In the genomic region with DNA sequence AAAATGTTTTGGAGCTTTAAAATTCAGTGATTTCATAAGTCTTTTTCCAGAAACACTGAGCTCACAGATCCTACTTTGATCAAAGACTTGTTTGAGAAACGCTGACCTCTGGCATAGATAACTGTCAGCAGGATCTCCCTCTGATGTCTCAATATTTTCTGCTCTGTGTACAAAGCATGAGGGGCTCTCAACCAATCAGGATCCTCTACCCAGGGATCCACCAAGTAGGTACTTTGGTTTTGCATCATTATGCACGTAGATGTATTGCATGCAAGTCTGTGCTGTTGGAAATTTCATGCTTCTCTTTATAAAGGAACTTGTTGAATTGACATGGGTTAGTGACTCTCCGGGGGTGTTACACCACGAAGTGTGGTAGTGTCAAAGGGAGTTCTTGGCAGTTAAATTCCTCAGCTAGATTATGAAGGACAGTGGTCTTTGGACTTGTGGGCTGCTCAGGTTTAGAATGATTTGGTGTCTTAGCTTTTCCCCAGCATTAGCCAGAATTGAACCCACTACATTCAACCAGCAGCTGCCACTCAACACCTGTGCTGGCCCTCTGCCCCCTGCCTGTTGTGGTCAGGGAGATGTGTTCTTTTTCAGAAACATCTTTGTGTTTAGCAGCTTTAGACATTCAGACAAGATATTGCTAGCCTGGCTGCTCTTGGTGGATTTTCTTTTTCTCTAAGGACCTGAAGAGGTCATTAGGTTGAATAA, we compare ENCODE assay signal across 1 cellular context.
TF ChIP-seq lines count a peak whose summit lies in the region.

No MANE protein-coding gene starts in this region.

TF ChIP-seq in HepG2, 621 proteins besides CTCF, POLR2A, EP300 and RAD21 (continued from another document and continues in another):
- TF ChIP-seq, protein P1, sequence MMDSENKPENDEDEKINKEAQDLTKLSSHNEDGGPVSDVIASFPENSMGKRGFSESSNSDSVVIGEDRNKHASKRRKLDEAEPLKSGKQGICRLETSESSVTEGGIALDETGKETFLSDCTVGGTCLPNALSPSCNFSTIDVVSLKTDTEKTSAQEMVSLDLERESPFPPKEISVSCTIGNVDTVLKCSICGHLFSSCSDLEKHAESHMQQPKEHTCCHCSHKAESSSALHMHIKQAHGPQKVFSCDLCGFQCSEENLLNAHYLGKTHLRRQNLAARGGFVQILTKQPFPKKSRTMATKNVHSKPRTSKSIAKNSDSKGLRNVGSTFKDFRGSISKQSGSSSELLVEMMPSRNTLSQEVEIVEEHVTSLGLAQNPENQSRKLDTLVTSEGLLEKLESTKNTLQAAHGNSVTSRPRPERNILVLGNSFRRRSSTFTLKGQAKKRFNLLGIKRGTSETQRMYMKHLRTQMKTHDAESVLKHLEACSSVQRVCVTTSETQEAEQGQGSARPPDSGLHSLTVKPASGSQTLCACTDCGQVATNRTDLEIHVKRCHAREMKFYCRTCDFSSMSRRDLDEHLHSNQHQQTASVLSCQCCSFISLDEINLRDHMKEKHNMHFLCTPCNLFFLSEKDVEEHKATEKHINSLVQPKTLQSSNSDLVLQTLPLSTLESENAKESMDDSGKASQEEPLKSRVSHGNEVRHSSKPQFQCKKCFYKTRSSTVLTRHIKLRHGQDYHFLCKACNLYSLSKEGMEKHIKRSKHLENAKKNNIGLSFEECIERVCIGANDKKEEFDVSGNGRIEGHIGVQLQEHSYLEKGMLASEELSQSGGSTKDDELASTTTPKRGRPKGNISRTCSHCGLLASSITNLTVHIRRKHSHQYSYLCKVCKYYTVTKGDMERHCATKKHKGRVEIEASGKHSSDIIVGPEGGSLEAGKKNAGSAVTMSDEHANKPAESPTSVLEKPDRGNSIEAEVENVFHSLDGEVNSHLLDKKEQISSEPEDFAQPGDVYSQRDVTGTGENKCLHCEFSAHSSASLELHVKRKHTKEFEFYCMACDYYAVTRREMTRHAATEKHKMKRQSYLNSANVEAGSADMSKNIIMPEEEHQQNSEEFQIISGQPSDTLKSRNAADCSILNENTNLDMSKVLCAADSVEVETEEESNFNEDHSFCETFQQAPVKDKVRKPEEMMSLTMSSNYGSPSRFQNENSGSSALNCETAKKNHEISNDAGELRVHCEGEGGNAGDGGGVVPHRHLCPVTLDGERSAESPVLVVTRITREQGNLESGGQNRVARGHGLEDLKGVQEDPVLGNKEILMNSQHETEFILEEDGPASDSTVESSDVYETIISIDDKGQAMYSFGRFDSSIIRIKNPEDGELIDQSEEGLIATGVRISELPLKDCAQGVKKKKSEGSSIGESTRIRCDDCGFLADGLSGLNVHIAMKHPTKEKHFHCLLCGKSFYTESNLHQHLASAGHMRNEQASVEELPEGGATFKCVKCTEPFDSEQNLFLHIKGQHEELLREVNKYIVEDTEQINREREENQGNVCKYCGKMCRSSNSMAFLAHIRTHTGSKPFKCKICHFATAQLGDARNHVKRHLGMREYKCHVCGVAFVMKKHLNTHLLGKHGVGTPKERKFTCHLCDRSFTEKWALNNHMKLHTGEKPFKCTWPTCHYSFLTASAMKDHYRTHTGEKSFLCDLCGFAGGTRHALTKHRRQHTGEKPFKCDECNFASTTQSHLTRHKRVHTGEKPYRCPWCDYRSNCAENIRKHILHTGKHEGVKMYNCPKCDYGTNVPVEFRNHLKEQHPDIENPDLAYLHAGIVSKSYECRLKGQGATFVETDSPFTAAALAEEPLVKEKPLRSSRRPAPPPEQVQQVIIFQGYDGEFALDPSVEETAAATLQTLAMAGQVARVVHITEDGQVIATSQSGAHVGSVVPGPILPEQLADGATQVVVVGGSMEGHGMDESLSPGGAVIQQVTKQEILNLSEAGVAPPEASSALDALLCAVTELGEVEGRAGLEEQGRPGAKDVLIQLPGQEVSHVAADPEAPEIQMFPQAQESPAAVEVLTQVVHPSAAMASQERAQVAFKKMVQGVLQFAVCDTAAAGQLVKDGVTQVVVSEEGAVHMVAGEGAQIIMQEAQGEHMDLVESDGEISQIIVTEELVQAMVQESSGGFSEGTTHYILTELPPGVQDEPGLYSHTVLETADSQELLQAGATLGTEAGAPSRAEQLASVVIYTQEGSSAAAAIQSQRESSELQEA (CRISPR knock-in tag; IDR thresholded peaks at IDR 0.05; ENCODE audit: not compliant biosample characterization): no peak
- TF ChIP-seq ZNF766 (CRISPR knock-in tag; IDR thresholded peaks at IDR 0.05; ENCODE audit: borderline replicate concordance) (no peak), SP4 (CRISPR knock-in tag; IDR thresholded peaks at IDR 0.05) (no peak), TCF7L2 (IDR thresholded peaks at IDR 0.05; ENCODE audit: low read depth, low read length) (no peak), TIGD3 (CRISPR knock-in tag; IDR thresholded peaks at IDR 0.05; ENCODE audit: borderline replicate concordance) (no peak), FOXK1 (CRISPR knock-in tag; IDR thresholded peaks at IDR 0.05; ENCODE audit: borderline replicate concordance, low read depth) (peak; percentile 47; the same call in 1 of the 2 replicates), KLF12 (CRISPR knock-in tag; IDR thresholded peaks at IDR 0.05; ENCODE audit: borderline replicate concordance) (no peak), ZC3H13 (CRISPR knock-in tag; IDR thresholded peaks at IDR 0.05) (no peak), ZNF781 (CRISPR knock-in tag; IDR thresholded peaks at IDR 0.05; ENCODE audit: borderline replicate concordance, not compliant biosample characterization) (no peak), ERF (CRISPR knock-in tag; IDR thresholded peaks at IDR 0.05) (no peak), TRIM22 (IDR thresholded peaks at IDR 0.05) (no peak), ZNF207 (IDR thresholded peaks at IDR 0.05; ENCODE audit: borderline replicate concordance) (no peak), DNMT1 (CRISPR knock-in tag; IDR thresholded peaks at IDR 0.05) (no peak), HNRNPLL (IDR thresholded peaks at IDR 0.05; ENCODE audit: low read depth, low read length, poor library complexity, severe bottlenecking) (no peak), ELF3 (CRISPR knock-in tag; IDR thresholded peaks at IDR 0.05) (peak; percentile 71), ZNF746 (CRISPR knock-in tag; IDR thresholded peaks at IDR 0.05) (0 out of 2 replicates have a peak, but pooled peaks have one; percentile 46), ZNF891 (CRISPR knock-in tag; IDR thresholded peaks at IDR 0.05) (no peak), ZNF709 (CRISPR knock-in tag; IDR thresholded peaks at IDR 0.05) (no peak), ZNF850 (CRISPR knock-in tag; conservative IDR thresholded peaks at IDR 0.05) (no peak), ZNF513 (CRISPR knock-in tag; conservative IDR thresholded peaks at IDR 0.05) (no peak), ZNF275 (CRISPR knock-in tag; IDR thresholded peaks at IDR 0.05; ENCODE audit: borderline replicate concordance) (no peak), TARDBP (CRISPR knock-in tag; IDR thresholded peaks at IDR 0.05) (no peak), GATAD1 (CRISPR knock-in tag; IDR thresholded peaks at IDR 0.05) (peak; percentile 19; the same call in 1 of the 2 replicates), ZSCAN30 (CRISPR knock-in tag; IDR thresholded peaks at IDR 0.05) (no peak), CEBPZ (IDR thresholded peaks at IDR 0.05; ENCODE audit: low read length) (no peak), CERS6 (CRISPR knock-in tag; IDR thresholded peaks at IDR 0.05) (no peak), CREB1 (IDR thresholded peaks at IDR 0.05) (no peak), CREB1 (CRISPR knock-in tag; IDR thresholded peaks at IDR 0.05) (no peak; the same call in 1 of the 2 replicates), ZNF44 (CRISPR knock-in tag; IDR thresholded peaks at IDR 0.05) (no peak), ZBTB7A (CRISPR knock-in tag; IDR thresholded peaks at IDR 0.05) (no peak)
- TF ChIP-seq, protein P2, sequence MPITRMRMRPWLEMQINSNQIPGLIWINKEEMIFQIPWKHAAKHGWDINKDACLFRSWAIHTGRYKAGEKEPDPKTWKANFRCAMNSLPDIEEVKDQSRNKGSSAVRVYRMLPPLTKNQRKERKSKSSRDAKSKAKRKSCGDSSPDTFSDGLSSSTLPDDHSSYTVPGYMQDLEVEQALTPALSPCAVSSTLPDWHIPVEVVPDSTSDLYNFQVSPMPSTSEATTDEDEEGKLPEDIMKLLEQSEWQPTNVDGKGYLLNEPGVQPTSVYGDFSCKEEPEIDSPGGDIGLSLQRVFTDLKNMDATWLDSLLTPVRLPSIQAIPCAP (CRISPR knock-in tag; IDR thresholded peaks at IDR 0.05; ENCODE audit: low read depth): no peak
- TF ChIP-seq, protein P3, sequence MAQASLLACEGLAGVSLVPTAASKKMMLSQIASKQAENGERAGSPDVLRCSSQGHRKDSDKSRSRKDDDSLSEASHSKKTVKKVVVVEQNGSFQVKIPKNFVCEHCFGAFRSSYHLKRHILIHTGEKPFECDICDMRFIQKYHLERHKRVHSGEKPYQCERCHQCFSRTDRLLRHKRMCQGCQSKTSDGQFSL (CRISPR knock-in tag; IDR thresholded peaks at IDR 0.05): no peak
